18 cellular contexts compared by ENCODE assay signal in the genomic region with DNA sequence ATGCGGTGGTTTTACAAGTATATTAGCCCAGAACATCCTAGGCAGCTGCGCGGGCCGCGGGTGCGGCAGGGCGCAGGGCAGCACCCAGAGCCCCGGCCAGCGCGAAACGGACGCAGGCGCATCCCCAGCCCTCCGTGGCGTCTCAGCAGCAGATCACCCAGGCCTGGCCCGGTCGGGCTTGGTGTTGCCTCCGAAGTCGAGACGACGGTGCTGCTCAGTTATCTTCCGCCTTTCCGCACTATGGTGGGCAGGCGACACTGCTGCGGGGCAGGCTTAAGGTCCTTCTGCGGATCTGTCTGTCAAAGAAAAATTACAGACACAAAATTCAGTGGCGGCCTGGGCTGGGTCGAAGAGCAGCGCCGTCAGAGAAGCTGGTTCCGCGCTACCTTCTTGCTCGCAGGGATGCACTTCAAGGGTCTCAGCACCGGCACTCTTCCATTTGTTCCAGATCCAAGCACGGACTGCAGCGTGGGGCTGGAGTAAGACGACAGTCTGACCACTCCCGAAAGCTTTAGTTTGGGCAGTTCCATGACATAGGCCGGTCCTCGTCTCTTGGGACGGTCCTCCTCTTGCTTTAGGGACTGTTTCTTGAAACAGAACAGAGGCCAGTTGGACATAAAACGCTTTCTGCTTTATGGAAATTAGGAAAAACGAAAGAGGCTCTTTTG.
A peak's percentile ranks its signal among the peaks of the same experiment; 100 is the strongest.
DNase-seq lines count a peak whose midpoint lies in the region; ATAC-seq, FAIRE-seq and TF ChIP-seq lines count a peak whose summit lies in the region.
"Had no signal": no experiment of that assay in that cellular context is flagged by ENCODE, and none has a peak within 500 bp of the region (broad histone marks: within the 10 kb centered on the region; RNA-seq: fewer than 3 reads in every experiment).

No MANE protein-coding gene starts in this region.

- no peak overlapping the region; a peak in 1 of 7 replicates for H3K9ac ChIP-seq in H1 (replicated peaks in 1 of 4; ENCODE audit: extremely low read depth in 1 of 4, low read depth in 3 of 4, low read length in 3 of 4)
- H3K9ac ChIP-seq: BLaER1 had no signal

- no peak overlapping the region for H2BK5ac ChIP-seq in H1 (ENCODE audit: low read depth, low read length)

- H3K27me3 ChIP-seq in breast epithelium (no peaks in the 10 kb centered on the region), GM23338 (ENCODE audit: insufficient read depth) (no peaks in the 10 kb centered on the region), H1 (replicated peaks in 1 of 4; ENCODE audit: control insufficient read depth in 3 of 4, extremely low read depth in 1 of 4, insufficient read depth in 3 of 4, low read length in 3 of 4) (no peaks in the 10 kb centered on the region)
- H3K27me3 ChIP-seq: BLaER1 had no signal

- 95% methylated on average over 41 of the region's 43 CpGs; no CpG with 5 or more reads in 1 of the 2 experiments for WGBS in H1 (ENCODE audit: extremely low coverage in 1 of 2, insufficient coverage in 1 of 2, insufficient read length in 1 of 2, insufficient replicate concordance in 2 of 2, low coverage in 1 of 2, low lambda C conversion rate in 2 of 2, missing lambda C conversion rate in 1 of 2), 2 experiments

- TF ChIP-seq CTCF in MCF 10A (IDR thresholded peaks at IDR 0.05; ENCODE audit: unreplicated experiment): no peak
- no peak for TF ChIP-seq CTCF in breast epithelium (IDR thresholded peaks at IDR 0.05)
- TF ChIP-seq CTCF in GM23338 (conservative IDR thresholded peaks at IDR 0.05; ENCODE audit: low read depth in 2 of 2): no peak
- TF ChIP-seq CTCF in H1 (IDR thresholded peaks at IDR 0.05; ENCODE audit: control extremely low read depth in 1 of 3, insufficient read depth in 1 of 3, low read depth in 1 of 3, low read length in 3 of 3): no peak

- no peak overlapping the region for H4K91ac ChIP-seq in H1 (replicated peaks; ENCODE audit: insufficient read length, low read length)

- no peak overlapping the region for H2BK15ac ChIP-seq in H1 (ENCODE audit: low read length)

- no peaks in the 10 kb centered on the region for H3K27me3 Mint-ChIP-seq in MCF 10A (ENCODE audit: insufficient read depth, unreplicated experiment)
- peaks cover 8% of the 10 kb centered on the region for H3K27me3 Mint-ChIP-seq in GM23338 (ENCODE audit: insufficient read depth, low read depth, poor library complexity)

- H3K9me3 Mint-ChIP-seq in MCF 10A (ENCODE audit: unreplicated experiment): no peaks in the 10 kb centered on the region
- H3K9me3 Mint-ChIP-seq in GM23338: no peaks in the 10 kb centered on the region
- H3K9me3 Mint-ChIP-seq: CD8-positive, alpha-beta T cell had no signal

- no peaks in the 10 kb centered on the region for H3K4me1 ChIP-seq in breast epithelium
- H3K4me1 ChIP-seq in GM23338 (ENCODE audit: insufficient read depth): no peaks in the 10 kb centered on the region
- H3K4me1 ChIP-seq in H1 (replicated peaks in 1 of 4; ENCODE audit: control insufficient read depth in 3 of 4, insufficient read depth in 4 of 4, low read length in 3 of 4): no peaks in the 10 kb centered on the region; a peak in 2 of 7 replicates
- H3K4me1 ChIP-seq: HAP-1 had no signal

- no peak overlapping the region for H2AK5ac ChIP-seq in H1 (ENCODE audit: low read depth, low read length)

- no peak for FAIRE-seq in H1 (lab: Jason Lieb, UNC)
- FAIRE-seq: GM12878, K562 had no signal

- no peak for TF ChIP-seq POLR2A in breast epithelium (IDR thresholded peaks at IDR 0.05)
- TF ChIP-seq POLR2A in H1 (IDR thresholded peaks at IDR 0.05; ENCODE audit: control extremely low read depth in 1 of 2, low read depth in 2 of 2, low read length in 2 of 2): no peak

- H2BK20ac ChIP-seq in H1 (ENCODE audit: low read length): no peak overlapping the region

- no peak overlapping the region for H3K56ac ChIP-seq in H1 (replicated peaks; ENCODE audit: insufficient read length, low read depth, low read length)

- no peak overlapping the region for H2BK12ac ChIP-seq in H1 (ENCODE audit: low read depth, low read length)

- BruUV-seq in MCF 10A (replicated peaks; lab: Mats Ljungman, UMichigan): TSS peak; percentile 27

- H3K4me2 ChIP-seq in GM23338: no peak overlapping the region
- no peak overlapping the region for H3K4me2 ChIP-seq in H1 (ENCODE audit: insufficient read depth in 1 of 2, low read depth in 2 of 2, low read length in 2 of 2)
- H3K4me2 ChIP-seq: BLaER1 had no signal

- intact Hi-C loops in MCF 10A (cut with micrococcal nuclease) (no loop called here), breast epithelium (cut with DNase I; ENCODE audit: low total_unique reads) (no loop called here), posterior vena cava (cut with DNase I) (no loop called here)

- no peaks in the 10 kb centered on the region for H3K23me2 ChIP-seq in H1 (ENCODE audit: low read depth, low read length)

- no peak overlapping the region for H3K4me3 ChIP-seq in breast epithelium
- no peak overlapping the region for H3K4me3 ChIP-seq in GM23338
- no peak overlapping the region for H3K4me3 ChIP-seq in H1 (ENCODE audit: extremely low read depth in 1 of 4, insufficient read depth in 2 of 4, low read depth in 3 of 4, low read length in 4 of 4)
- H3K4me3 ChIP-seq: BLaER1, GM12878, HAP-1, K562 had no signal

- peak; percentile 8; the same call in 1 of the 3 replicates for ATAC-seq in GM23338
- no peak for ATAC-seq in HG03521 (IDR thresholded peaks at IDR 0.05; ENCODE audit: unreplicated experiment)
- ATAC-seq: CD8-positive, alpha-beta T cell; GM12878; K562 had no signal

- H3K4me1 Mint-ChIP-seq in MCF 10A (ENCODE audit: insufficient read depth, unreplicated experiment) (no peaks in the 10 kb centered on the region), GM23338 (no peaks in the 10 kb centered on the region; the same call in 2 of the 3 replicates)

- no peak overlapping the region for H3K27ac ChIP-seq in breast epithelium
- 0 out of 2 replicates have a peak overlapping the region, but pooled peaks have one; percentile 9 for H3K27ac ChIP-seq in GM23338 (ENCODE audit: low read depth)
- H3K27ac ChIP-seq in H1 (ENCODE audit: low read depth, low read length): no peak overlapping the region
- H3K27ac ChIP-seq: BLaER1 had no signal

- no peak for TF ChIP-seq EP300 in H1 (IDR thresholded peaks at IDR 0.05; ENCODE audit: borderline replicate concordance in 1 of 2, low read depth in 2 of 2, low read length in 2 of 2)

- peaks cover 26% of the 10 kb centered on the region for H3K36me3 Mint-ChIP-seq in MCF 10A (ENCODE audit: insufficient read depth, unreplicated experiment)
- H3K36me3 Mint-ChIP-seq in GM23338 (ENCODE audit: low read depth): no peaks in the 10 kb centered on the region; the same call in 2 of the 3 replicates

- peak overlapping the region; percentile 87 for H4K8ac ChIP-seq in H1 (ENCODE audit: extremely low read depth, insufficient read depth, low read length)

- H2AFZ ChIP-seq in GM23338 (no peak overlapping the region), H1 (ENCODE audit: low read length) (no peak overlapping the region)

- H3K4me3 Mint-ChIP-seq in MCF 10A (ENCODE audit: unreplicated experiment): no peak overlapping the region
- no peak overlapping the region for H3K4me3 Mint-ChIP-seq in GM23338
- H3K4me3 Mint-ChIP-seq: CD8-positive, alpha-beta T cell had no signal

- H3K23ac ChIP-seq in H1 (ENCODE audit: insufficient read length): no peak overlapping the region

- H3K79me2 ChIP-seq in GM23338 (replicated peaks; ENCODE audit: insufficient read depth): no peaks in the 10 kb centered on the region
- H3K79me2 ChIP-seq in H1 (ENCODE audit: control insufficient read depth in 1 of 2, insufficient read depth in 2 of 2, low read length in 2 of 2): no peaks in the 10 kb centered on the region

- no peaks in the 10 kb centered on the region for H3K9me2 ChIP-seq in GM23338 (ENCODE audit: insufficient read depth)

- H4K5ac ChIP-seq in H1 (ENCODE audit: insufficient read length, low read depth, low read length): no peak overlapping the region

- H3K18ac ChIP-seq in H1 (ENCODE audit: extremely low read depth, low read length): no peak overlapping the region

- no peak overlapping the region for H2BK120ac ChIP-seq in H1 (replicated peaks; ENCODE audit: low read depth, low read length)

- H3K9me3 ChIP-seq in breast epithelium (no peaks in the 10 kb centered on the region), H1 (ENCODE audit: insufficient read depth in 2 of 2, low read depth in 1 of 2, low read length in 1 of 2) (no peaks in the 10 kb centered on the region)
- H3K9me3 ChIP-seq: BLaER1, HAP-1 had no signal

- H3F3A ChIP-seq in GM23338 (replicated peaks; ENCODE audit: low read depth): no peaks in the 10 kb centered on the region

- no peak overlapping the region for H3K27ac Mint-ChIP-seq in MCF 10A (ENCODE audit: low read depth, unreplicated experiment)
- H3K27ac Mint-ChIP-seq in GM23338: no peak overlapping the region
- H3K27ac Mint-ChIP-seq: CD8-positive, alpha-beta T cell had no signal

- CTCF ChIA-PET in MCF 10A (lab: Yijun Ruan, JAX) (interaction anchor here (1.2 kb wide), 1 partner anchor 85 kb away, joined by 4 read pairs; no protein-coding TSS in a partner anchor), H1 (lab: Charles Lee; ENCODE audit: partially characterized antibody) (interaction anchor here (1.2 to 6.4 kb wide), 4 partner anchors 13 to 132 kb away, joined by 3 to 44 read pairs (median 9); partner anchors contain the start of gene ZNF839)

- no peak overlapping the region for H3K4ac ChIP-seq in H1 (replicated peaks; ENCODE audit: insufficient read length, low read depth, low read length)

- no peaks in the 10 kb centered on the region for H3K79me1 ChIP-seq in H1 (ENCODE audit: low read depth, low read length)

- no peak overlapping the region for H3K14ac ChIP-seq in H1 (ENCODE audit: insufficient read length)

- DNase-seq in MCF 10A (ENCODE audit: unreplicated experiment) (no peak), breast epithelium (ENCODE audit: low spot score in 2 of 2) (no peak), GM23338 (ENCODE audit: low spot score) (no peak), H1 (ENCODE audit: low read depth in 1 of 2, low spot score in 2 of 2) (no peak), posterior vena cava (ENCODE audit: low spot score) (peak; percentile 51), DMS79 (lab: John Stamatoyannopoulos, UW) (no peak)
- no peak for DNase-seq in effector CD4-positive, alpha-beta T cell
- DNase-seq: 8988T; Calu3; CD8-positive, alpha-beta T cell; DND-41; EL; GOT3 had no signal

- POLR2A ChIA-PET in MCF 10A (lab: Yijun Ruan, JAX): no interaction called here
- POLR2A ChIA-PET in H1 (lab: Charles Lee; ENCODE audit: partially characterized antibody): interaction anchor here (1.3 kb wide), 1 partner anchor 8 kb away, joined by 4 read pairs; no protein-coding TSS in a partner anchor

- H4K20me1 ChIP-seq in GM23338 (replicated peaks; ENCODE audit: insufficient read depth) (no peaks in the 10 kb centered on the region; the same call in 1 of the 2 replicates), H1 (replicated peaks in 1 of 2; ENCODE audit: control insufficient read depth in 1 of 2, insufficient read depth in 2 of 2, low read length in 2 of 2) (no peaks in the 10 kb centered on the region)
- H4K20me1 ChIP-seq: BLaER1 had no signal

- no peaks in the 10 kb centered on the region for H3K36me3 ChIP-seq in breast epithelium
- no peaks in the 10 kb centered on the region for H3K36me3 ChIP-seq in GM23338 (ENCODE audit: insufficient read depth)
- H3K36me3 ChIP-seq in H1 (ENCODE audit: control insufficient read depth in 2 of 4, insufficient read depth in 4 of 4, low read length in 3 of 4): no peaks in the 10 kb centered on the region
- H3K36me3 ChIP-seq: BLaER1, HAP-1 had no signal

- TF ChIP-seq RAD21 in H1 (IDR thresholded peaks at IDR 0.05 in 1 of 2, conservative IDR thresholded peaks at IDR 0.05 in 1 of 2; ENCODE audit: low read depth in 2 of 2, low read length in 2 of 2): no peak
